ENCODE assay signal across 18 cellular contexts in genomic region chr14:74135386-74135785, GRCh38. TPM values are rescaled to one million over a fixed set of nuclear protein-coding genes. Genes with fewer than 3 reads are reported as not detected.
DNase-seq lines count a peak whose midpoint lies in the region; TF ChIP-seq lines count a peak whose summit lies in the region.
"Had no signal": no experiment of that assay in that cellular context is flagged by ENCODE, and none has a peak within 500 bp of the region (broad histone marks: within the 10 kb centered on the region; RNA-seq: fewer than 3 reads in every experiment).

No MANE protein-coding gene starts in this region.

- H3K79me2 ChIP-seq in hepatocyte: no peaks in the 10 kb centered on the region

- H3K4me1 ChIP-seq in hepatocyte (ENCODE audit: insufficient read depth): peaks cover 10% of the 10 kb centered on the region
- H3K4me1 ChIP-seq: ascending aorta, esophagus squamous epithelium, uterus had no signal

- peak; percentile 46 for DNase-seq in AG10803 (ENCODE audit: low read depth)
- DNase-seq in H4 (ENCODE audit: low spot score): peak; percentile 39
- peak; percentile 98 for DNase-seq in amniotic epithelial cell (ENCODE audit: low read depth)
- no peak for DNase-seq in hepatocyte (ENCODE audit: low spot score)
- DNase-seq in NCI-H526 (lab: John Stamatoyannopoulos, UW): no peak
- no peak for DNase-seq in iPS-NIHi7 (ENCODE audit: extremely low spot score)
- no peak for DNase-seq in NCI-H446 treated with DMSO at 0.1 percent for 48 hours (lab: John Stamatoyannopoulos, UW)
- DNase-seq in SKM-1 treated with dmso at 0.1 percent for 144 hours (lab: John Stamatoyannopoulos, UW; ENCODE audit: unreplicated experiment): no peak
- DNase-seq: activated CD8-positive, alpha-beta memory T cell treated with anti-CD3 and anti-CD28 coated beads, Interleukin-2, amount 10 ng/mL, durations not matched to agents 7 days and 5 days; activated gamma-delta T cell treated with Interleukin-2 at 50 U/mL for 16 hours; dorsolateral prefrontal cortex; esophagus squamous epithelium; hypothalamus; left colon; spleen; T-cell; uterus had no signal

- WGBS in hepatocyte (ENCODE audit: low lambda C conversion rate, missing lambda C conversion rate): 71% methylated on average over 1 of the region's 1 CpG

- H3K4me2 ChIP-seq in hepatocyte: peak overlapping the region; percentile 70

- H3K27ac ChIP-seq in hepatocyte: peak overlapping the region; percentile 54
- H3K27ac ChIP-seq: ascending aorta, dorsolateral prefrontal cortex, esophagus squamous epithelium, uterus had no signal

- H4K20me1 ChIP-seq in hepatocyte (ENCODE audit: insufficient read depth, poor library complexity, severe bottlenecking): no peaks in the 10 kb centered on the region

- no peaks in the 10 kb centered on the region for H3K27me3 ChIP-seq in hepatocyte
- H3K27me3 ChIP-seq: ascending aorta, dorsolateral prefrontal cortex, esophagus squamous epithelium, spleen, uterus had no signal

- H3K4me3 ChIP-seq in AG10803 (ENCODE audit: low read length) (no peak overlapping the region), hepatocyte (no peak overlapping the region)
- H3K4me3 ChIP-seq: ascending aorta, dorsolateral prefrontal cortex, esophagus squamous epithelium, spleen, uterus had no signal

- no peaks in the 10 kb centered on the region for H3K9me3 ChIP-seq in hepatocyte (ENCODE audit: low read depth)
- H3K9me3 ChIP-seq: ascending aorta, esophagus squamous epithelium, spleen, uterus had no signal

- no peak for TF ChIP-seq CTCF in AG10803 (conservative IDR thresholded peaks at IDR 0.05; ENCODE audit: low read length)
- no peak for TF ChIP-seq CTCF in hepatocyte (IDR thresholded peaks at IDR 0.05; ENCODE audit: poor library complexity)

- no peak overlapping the region for H2AFZ ChIP-seq in hepatocyte

- H3K9me2 ChIP-seq in hepatocyte (replicated peaks; ENCODE audit: insufficient read depth): no peaks in the 10 kb centered on the region

- no peaks in the 10 kb centered on the region for H3K36me3 ChIP-seq in hepatocyte (replicated peaks; ENCODE audit: insufficient read depth, low read depth)
- H3K36me3 ChIP-seq: ascending aorta, esophagus squamous epithelium, spleen, uterus had no signal

RNA-seq across cellular contexts. Expression of gene LIN52, which starts 50.6 kb away (rescaled TPM):
- total RNA-seq in H4 (2014; rRNA removed; shearing (Covaris generic)): 13.0 TPM in 2 replicates
- 14.3 and 14.4 TPM in 2 replicates for total RNA-seq in hepatocyte
- 13.5 and 13.7 TPM in 2 replicates for polyA plus RNA-seq in hepatocyte

RNA-seq across cellular contexts. Expression of gene ALDH6A1, which starts 51.1 kb away (rescaled TPM):
- 13.3 and 15.1 TPM in 2 replicates for total RNA-seq in H4 (2014; rRNA removed; shearing (Covaris generic))
- 72.9 and 83.8 TPM in 2 replicates for total RNA-seq in hepatocyte
- 66.5 and 76.8 TPM in 2 replicates for polyA plus RNA-seq in hepatocyte

Comparison
In these comparisons a context has a peak if more than half of its experiments do, and no peak if none do; other contexts are left out.
1. DNase-seq: peak in AG10803 (single experiment), H4 (single experiment) and amniotic epithelial cell (single experiment); none in hepatocyte (single experiment), NCI-H526 (0 of 2), iPS-NIHi7 (single experiment), NCI-H446 treated with DMSO at 0.1 percent for 48 hours (single experiment) and SKM-1 treated with dmso at 0.1 percent for 144 hours (single experiment).